In the genomic region with DNA sequence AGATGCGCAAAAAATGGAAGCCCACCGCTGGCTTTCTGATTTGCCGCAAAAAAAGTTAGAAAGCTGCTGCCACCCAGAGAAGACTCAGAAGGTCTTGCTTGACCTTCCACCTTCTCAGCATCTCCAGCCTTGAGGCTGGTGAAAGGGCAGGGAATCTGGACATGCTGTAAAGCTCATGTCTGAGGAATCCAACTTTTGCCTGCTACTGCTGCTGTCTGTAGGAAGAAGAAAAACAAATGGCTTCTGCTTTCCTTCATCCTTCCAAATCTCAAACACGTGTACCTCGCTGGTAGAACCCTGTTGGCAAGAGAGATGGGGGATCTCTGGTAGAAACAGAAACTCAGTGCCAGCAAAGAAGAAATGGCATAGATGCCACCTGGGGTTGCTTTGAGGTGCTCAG, we compare ENCODE assay signal across 1 cellular context.
TF ChIP-seq lines count a peak whose summit lies in the region.

No MANE protein-coding gene starts in this region.

TF ChIP-seq in IMR-90, 13 proteins besides CTCF, POLR2A, EP300 and RAD21:
- TF ChIP-seq MAFK (IDR thresholded peaks at IDR 0.05; ENCODE audit: low read depth, low read length), result no peak
- no peak for TF ChIP-seq NFE2L2 (IDR thresholded peaks at IDR 0.05; ENCODE audit: low read depth, low read length)
- TF ChIP-seq BHLHE40 (IDR thresholded peaks at IDR 0.05; ENCODE audit: low read depth, low read length), result no peak
- TF ChIP-seq SMC3 (IDR thresholded peaks at IDR 0.05; ENCODE audit: low read depth, low read length), result no peak
- no peak for TF ChIP-seq RCOR1 (IDR thresholded peaks at IDR 0.05; ENCODE audit: insufficient replicate concordance, low read length)
- TF ChIP-seq, protein P1, sequence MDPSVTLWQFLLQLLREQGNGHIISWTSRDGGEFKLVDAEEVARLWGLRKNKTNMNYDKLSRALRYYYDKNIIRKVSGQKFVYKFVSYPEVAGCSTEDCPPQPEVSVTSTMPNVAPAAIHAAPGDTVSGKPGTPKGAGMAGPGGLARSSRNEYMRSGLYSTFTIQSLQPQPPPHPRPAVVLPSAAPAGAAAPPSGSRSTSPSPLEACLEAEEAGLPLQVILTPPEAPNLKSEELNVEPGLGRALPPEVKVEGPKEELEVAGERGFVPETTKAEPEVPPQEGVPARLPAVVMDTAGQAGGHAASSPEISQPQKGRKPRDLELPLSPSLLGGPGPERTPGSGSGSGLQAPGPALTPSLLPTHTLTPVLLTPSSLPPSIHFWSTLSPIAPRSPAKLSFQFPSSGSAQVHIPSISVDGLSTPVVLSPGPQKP (IDR thresholded peaks at IDR 0.05; ENCODE audit: borderline replicate concordance, low read depth, low read length), result no peak
- TF ChIP-seq MAZ (IDR thresholded peaks at IDR 0.05; ENCODE audit: borderline replicate concordance, low read depth, low read length), result no peak
- TF ChIP-seq CEBPB (IDR thresholded peaks at IDR 0.05; ENCODE audit: low read depth, low read length), result no peak
- no peak for TF ChIP-seq FOS (IDR thresholded peaks at IDR 0.05; ENCODE audit: low read depth, low read length)
- no peak for TF ChIP-seq CHD1 (IDR thresholded peaks at IDR 0.05; ENCODE audit: low read depth, low read length)
- TF ChIP-seq RFX5 (IDR thresholded peaks at IDR 0.05; ENCODE audit: low read depth, low read length), result no peak
- TF ChIP-seq, protein P2, sequence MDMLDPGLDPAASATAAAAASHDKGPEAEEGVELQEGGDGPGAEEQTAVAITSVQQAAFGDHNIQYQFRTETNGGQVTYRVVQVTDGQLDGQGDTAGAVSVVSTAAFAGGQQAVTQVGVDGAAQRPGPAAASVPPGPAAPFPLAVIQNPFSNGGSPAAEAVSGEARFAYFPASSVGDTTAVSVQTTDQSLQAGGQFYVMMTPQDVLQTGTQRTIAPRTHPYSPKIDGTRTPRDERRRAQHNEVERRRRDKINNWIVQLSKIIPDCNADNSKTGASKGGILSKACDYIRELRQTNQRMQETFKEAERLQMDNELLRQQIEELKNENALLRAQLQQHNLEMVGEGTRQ (IDR thresholded peaks at IDR 0.05; ENCODE audit: low read depth, low read length), result no peak
- no peak for TF ChIP-seq MXI1 (IDR thresholded peaks at IDR 0.05; ENCODE audit: borderline replicate concordance, low read depth, low read length)
